In the genomic region with DNA sequence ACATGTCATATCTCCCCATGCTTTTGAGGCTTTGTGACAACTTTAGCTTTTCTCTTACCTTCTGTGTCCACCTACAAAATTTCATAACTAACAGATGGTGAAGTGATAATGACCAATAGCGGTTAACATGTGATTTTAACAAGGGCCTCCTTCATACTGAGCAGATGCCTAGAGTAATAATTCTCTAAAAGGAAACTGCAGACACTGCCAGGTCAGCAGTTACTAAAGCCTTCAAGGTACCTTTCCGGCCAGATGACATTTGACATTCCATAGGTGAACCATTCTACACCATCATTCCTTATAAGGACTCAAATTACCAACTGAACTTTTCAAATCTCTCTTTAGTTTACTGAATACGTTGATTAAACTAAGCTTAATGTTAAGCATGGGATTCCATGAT, we compare ENCODE assay signal across 18 cellular contexts.
"Had no signal": no experiment of that assay in that cellular context is flagged by ENCODE, and none has a peak within 500 bp of the region (broad histone marks: within the 10 kb centered on the region; RNA-seq: fewer than 3 reads in every experiment).

No MANE protein-coding gene starts in this region.

- DNase-seq: colonic mucosa; effector CD8-positive, alpha-beta T cell; endodermal cell; head of caudate nucleus; left ventricle myocardium superior; lower lobe of right lung; naive thymus-derived CD8-positive, alpha-beta T cell; pancreas; right lobe of liver; small intestine; stimulated activated CD4-positive, alpha-beta T cell treated with anti-CD3 and anti-CD28 coated beads, Interleukin-15, amount 100 ng/mL, for 24 hours; stimulated activated CD4-positive, alpha-beta T cell treated with anti-CD3 and anti-CD28 coated beads, Interleukin-4, amount 100 ng/mL, for 1 hour; stimulated activated CD8-positive, alpha-beta memory T cell treated with anti-CD3 and anti-CD28 coated beads, Interleukin-4, amount 100 ng/mL, for 48 hours; stimulated activated naive CD4-positive, alpha-beta T cell; stimulated activated naive CD8-positive, alpha-beta T cell treated with anti-CD3 and anti-CD28 coated beads, Interleukin-15, amount 100 ng/mL, for 72 hours; transverse colon had no signal

- H3K9me3 ChIP-seq: colonic mucosa, lower lobe of right lung, pancreas, right lobe of liver, vagina had no signal

- H3K4me1 ChIP-seq: colonic mucosa, lower lobe of right lung, pancreas, right lobe of liver, suprapubic skin, transverse colon, vagina had no signal

- H3K36me3 ChIP-seq: colonic mucosa, lower lobe of right lung, pancreas, right lobe of liver, suprapubic skin, transverse colon, vagina had no signal

- H3K4me3 ChIP-seq: colonic mucosa, lower lobe of right lung, pancreas, right lobe of liver, suprapubic skin, transverse colon, vagina had no signal

- H3K27ac ChIP-seq: colonic mucosa, lower lobe of right lung, pancreas, right lobe of liver, suprapubic skin, transverse colon, vagina had no signal

- H3K27me3 ChIP-seq: colonic mucosa, pancreas, right lobe of liver, suprapubic skin, transverse colon, vagina had no signal

- ATAC-seq: left ventricle myocardium superior; lower lobe of right lung; naive thymus-derived CD8-positive, alpha-beta T cell; pancreas; right lobe of liver; stimulated activated naive CD8-positive, alpha-beta T cell treated with anti-CD3 and anti-CD28 coated beads, Interleukin-15, amount 100 ng/mL, for 72 hours had no signal
